ENCODE assay signal across 20 cellular contexts in genomic region chr14:65864993-65865392, GRCh38.
A peak's percentile ranks its signal among the peaks of the same experiment; 100 is the strongest.
DNase-seq lines count a peak whose midpoint lies in the region; ATAC-seq and FAIRE-seq lines count a peak whose summit lies in the region.
"Had no signal": no experiment of that assay in that cellular context is flagged by ENCODE, and none has a peak within 500 bp of the region (broad histone marks: within the 10 kb centered on the region; RNA-seq: fewer than 3 reads in every experiment).

No MANE protein-coding gene starts in this region.

- peak overlapping the region; percentile 62 for H3K27ac Mint-ChIP-seq in stimulated activated naive CD8-positive, alpha-beta T cell treated with anti-CD3 and anti-CD28 coated beads, Interleukin-15, Interleukin-2, amounts not matched to agents 100 ng/mL and 50 ng/mL, for 24 hours
- H3K27ac Mint-ChIP-seq in stimulated activated naive CD8-positive, alpha-beta T cell treated with anti-CD3 and anti-CD28 coated beads, Interleukin-15, amount 100 ng/mL, for 72 hours: peak overlapping the region in 1 of 2 donors; percentile 38
- H3K27ac Mint-ChIP-seq in activated naive CD8-positive, alpha-beta T cell treated with anti-CD3 and anti-CD28 coated beads, Interleukin-2, amount 10 ng/mL, durations not matched to agents 7 days and 5 days: peak overlapping the region; percentile 79
- H3K27ac Mint-ChIP-seq: memory B cell, nephron had no signal

- POLR2A ChIA-PET in activated naive CD8-positive, alpha-beta T cell treated with anti-CD3 and anti-CD28 coated beads, Interleukin-2, amount 10 ng/mL, durations not matched to agents 7 days and 5 days (lab: Charles Lee): interaction anchor here (1.0 to 3.2 kb wide), 6 partner anchors 9 to 93 kb away, joined by 3 to 22 read pairs (median 8); no protein-coding TSS in a partner anchor

- no peaks in the 10 kb centered on the region for H3K27me3 Mint-ChIP-seq in stimulated activated naive CD8-positive, alpha-beta T cell treated with anti-CD3 and anti-CD28 coated beads, Interleukin-15, Interleukin-2, amounts not matched to agents 100 ng/mL and 50 ng/mL, for 24 hours
- H3K27me3 Mint-ChIP-seq in stimulated activated naive CD8-positive, alpha-beta T cell treated with anti-CD3 and anti-CD28 coated beads, Interleukin-15, amount 100 ng/mL, for 72 hours: no peaks in the 10 kb centered on the region
- H3K27me3 Mint-ChIP-seq in activated naive CD8-positive, alpha-beta T cell treated with anti-CD3 and anti-CD28 coated beads, Interleukin-2, amount 10 ng/mL, durations not matched to agents 7 days and 5 days: no peaks in the 10 kb centered on the region
- H3K27me3 Mint-ChIP-seq: activated T-helper 17 cell treated with anti-CD3 and anti-CD28 coated beads, Interleukin-2, amount 50 U/mL, for 72 hours had no signal

- FAIRE-seq in urothelium cell line (lab: Jason Lieb, UNC): peak; percentile 9
- FAIRE-seq: GM19239 had no signal

- no peaks in the 10 kb centered on the region for H3K9me3 Mint-ChIP-seq in stimulated activated naive CD8-positive, alpha-beta T cell treated with anti-CD3 and anti-CD28 coated beads, Interleukin-15, Interleukin-2, amounts not matched to agents 100 ng/mL and 50 ng/mL, for 24 hours
- no peaks in the 10 kb centered on the region for H3K9me3 Mint-ChIP-seq in stimulated activated naive CD8-positive, alpha-beta T cell treated with anti-CD3 and anti-CD28 coated beads, Interleukin-15, amount 100 ng/mL, for 72 hours
- peaks cover 1% of the 10 kb centered on the region for H3K9me3 Mint-ChIP-seq in activated naive CD8-positive, alpha-beta T cell treated with anti-CD3 and anti-CD28 coated beads, Interleukin-2, amount 10 ng/mL, durations not matched to agents 7 days and 5 days
- H3K9me3 Mint-ChIP-seq: activated T-helper 17 cell treated with anti-CD3 and anti-CD28 coated beads, Interleukin-2, amount 50 U/mL, for 72 hours; memory B cell; nephron had no signal

- peak; percentile 14 for DNase-seq in NCI-H345 (lab: John Stamatoyannopoulos, UW)
- no peak for DNase-seq in NCI-H345 treated with DMSO at 0.1 percent for 48 hours (lab: John Stamatoyannopoulos, UW; ENCODE audit: unreplicated experiment)
- no peak for DNase-seq in stimulated activated naive CD8-positive, alpha-beta T cell treated with anti-CD3 and anti-CD28 coated beads, Interleukin-15, amount 100 ng/mL, for 72 hours
- no peak for DNase-seq in activated naive CD8-positive, alpha-beta T cell treated with anti-CD3 and anti-CD28 coated beads, Interleukin-2, amount 10 ng/mL, durations not matched to agents 7 days and 5 days
- no peak for DNase-seq in urothelium cell line (ENCODE audit: low spot score)
- DNase-seq in NCI-H524 (lab: John Stamatoyannopoulos, UW): no peak
- DNase-seq: adrenal gland, BE2C, colonic mucosa, esophagus squamous epithelium, GF-D8, NCI-H187, right lobe of liver, testis had no signal

- no peak for ATAC-seq in stimulated activated naive CD8-positive, alpha-beta T cell treated with anti-CD3 and anti-CD28 coated beads, Interleukin-15, amount 100 ng/mL, for 72 hours
- ATAC-seq in activated naive CD8-positive, alpha-beta T cell treated with anti-CD3 and anti-CD28 coated beads, Interleukin-2, amount 10 ng/mL, durations not matched to agents 7 days and 5 days (ENCODE audit: low read depth): no peak
- ATAC-seq in GM18873 (IDR thresholded peaks at IDR 0.05; ENCODE audit: low FRiP score, unreplicated experiment): no peak
- ATAC-seq: activated T-helper 17 cell treated with anti-CD3 and anti-CD28 coated beads, Interleukin-2, amount 50 U/mL, for 72 hours had no signal

- H3K4me3 Mint-ChIP-seq in stimulated activated naive CD8-positive, alpha-beta T cell treated with anti-CD3 and anti-CD28 coated beads, Interleukin-15, Interleukin-2, amounts not matched to agents 100 ng/mL and 50 ng/mL, for 24 hours: no peak overlapping the region
- H3K4me3 Mint-ChIP-seq in stimulated activated naive CD8-positive, alpha-beta T cell treated with anti-CD3 and anti-CD28 coated beads, Interleukin-15, amount 100 ng/mL, for 72 hours: no peak overlapping the region
- H3K4me3 Mint-ChIP-seq in activated naive CD8-positive, alpha-beta T cell treated with anti-CD3 and anti-CD28 coated beads, Interleukin-2, amount 10 ng/mL, durations not matched to agents 7 days and 5 days: peak overlapping the region; percentile 19
- H3K4me3 Mint-ChIP-seq: activated T-helper 17 cell treated with anti-CD3 and anti-CD28 coated beads, Interleukin-2, amount 50 U/mL, for 72 hours; memory B cell; nephron had no signal

- no peaks in the 10 kb centered on the region for H3K36me3 Mint-ChIP-seq in stimulated activated naive CD8-positive, alpha-beta T cell treated with anti-CD3 and anti-CD28 coated beads, Interleukin-15, Interleukin-2, amounts not matched to agents 100 ng/mL and 50 ng/mL, for 24 hours (ENCODE audit: low read depth)
- peaks cover 13% of the 10 kb centered on the region for H3K36me3 Mint-ChIP-seq in activated naive CD8-positive, alpha-beta T cell treated with anti-CD3 and anti-CD28 coated beads, Interleukin-2, amount 10 ng/mL, durations not matched to agents 7 days and 5 days
- H3K36me3 Mint-ChIP-seq: memory B cell had no signal

- peaks cover 62% of the 10 kb centered on the region for H3K4me1 Mint-ChIP-seq in stimulated activated naive CD8-positive, alpha-beta T cell treated with anti-CD3 and anti-CD28 coated beads, Interleukin-15, Interleukin-2, amounts not matched to agents 100 ng/mL and 50 ng/mL, for 24 hours (ENCODE audit: low read depth)
- H3K4me1 Mint-ChIP-seq in stimulated activated naive CD8-positive, alpha-beta T cell treated with anti-CD3 and anti-CD28 coated beads, Interleukin-15, amount 100 ng/mL, for 72 hours: peaks cover 53% of the 10 kb centered on the region
- H3K4me1 Mint-ChIP-seq in activated naive CD8-positive, alpha-beta T cell treated with anti-CD3 and anti-CD28 coated beads, Interleukin-2, amount 10 ng/mL, durations not matched to agents 7 days and 5 days: peaks cover 52% of the 10 kb centered on the region
- H3K4me1 Mint-ChIP-seq: memory B cell had no signal
